8 cellular contexts compared by ENCODE assay signal in the genomic region with DNA sequence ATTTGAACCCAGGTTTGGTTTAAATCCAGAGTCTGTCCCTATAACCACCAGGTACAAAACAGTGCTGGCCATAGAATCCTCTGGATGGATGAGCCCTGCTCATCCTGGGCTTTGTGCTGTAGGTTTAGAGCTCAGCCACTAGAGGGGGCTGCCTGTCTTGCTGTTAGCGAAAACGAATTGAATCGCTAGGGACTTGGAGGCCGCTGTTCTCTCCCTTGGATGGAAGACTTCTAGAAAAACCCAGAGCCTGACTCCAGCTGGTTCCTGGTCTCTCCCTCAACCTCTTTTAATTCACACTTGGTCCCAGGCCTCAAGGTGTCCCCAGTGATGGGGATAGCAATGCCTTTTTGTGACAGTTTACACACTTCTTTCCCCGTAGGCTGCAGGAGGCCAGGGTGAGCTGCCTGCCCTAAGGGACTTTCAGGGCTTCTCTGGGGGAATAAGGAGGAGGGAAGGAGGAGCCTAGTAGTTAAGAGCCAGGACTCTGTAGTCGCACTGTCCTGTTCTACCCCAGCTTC. TPM values are rescaled to one million over a fixed set of nuclear protein-coding genes. Genes with fewer than 3 reads are reported as not detected.
DNase-seq lines count a peak whose midpoint lies in the region; ATAC-seq, FAIRE-seq and TF ChIP-seq lines count a peak whose summit lies in the region.

No MANE protein-coding gene starts in this region.

- H2BK12ac ChIP-seq in H1 (ENCODE audit: low read depth, low read length): no peak overlapping the region

- H3K18ac ChIP-seq in H1 (ENCODE audit: extremely low read depth, low read length): no peak overlapping the region

- no peak overlapping the region for H3K4me3 Mint-ChIP-seq in activated CD8-positive, alpha-beta T cell treated with anti-CD3 and anti-CD28 coated beads for 36 hours

- no peak for TF ChIP-seq EP300 in H1 (IDR thresholded peaks at IDR 0.05; ENCODE audit: borderline replicate concordance in 1 of 2, low read depth in 2 of 2, low read length in 2 of 2)

- no peak overlapping the region for H3K9ac ChIP-seq in H1 (replicated peaks in 1 of 4; ENCODE audit: extremely low read depth in 1 of 4, low read depth in 3 of 4, low read length in 3 of 4)

- TF ChIP-seq CTCF in activated CD8-positive, alpha-beta T cell treated with anti-CD3 and anti-CD28 coated beads for 36 hours (IDR thresholded peaks at IDR 0.05): peak; percentile 59
- peak; percentile 57 to 79 (median 74) for TF ChIP-seq CTCF in H1 (IDR thresholded peaks at IDR 0.05; ENCODE audit: control extremely low read depth in 1 of 3, insufficient read depth in 1 of 3, low read depth in 1 of 3, low read length in 3 of 3)

- CTCF ChIA-PET in activated CD8-positive, alpha-beta T cell treated with anti-CD3 and anti-CD28 coated beads for 36 hours (lab: Charles Lee): interaction anchor here (0.8 to 2.2 kb wide), 10 partner anchors 10 to 534 kb away, joined by 3 to 22 read pairs (median 4); a partner anchor contains a TSS
- CTCF ChIA-PET in H1 (lab: Charles Lee; ENCODE audit: partially characterized antibody): interaction anchor here (0.6 to 5.1 kb wide), 27 partner anchors 9 to 999 kb away, joined by 3 to 36 read pairs (median 4); a partner anchor contains a TSS

- no peak overlapping the region; the same call in 1 of the 2 replicates for H4K8ac ChIP-seq in H1 (ENCODE audit: extremely low read depth, insufficient read depth, low read length)

- no peaks in the 10 kb centered on the region for H3K36me3 ChIP-seq in ACC112 (ENCODE audit: insufficient read depth, low read length)
- H3K36me3 ChIP-seq in H1 (ENCODE audit: control insufficient read depth in 2 of 4, insufficient read depth in 4 of 4, low read length in 3 of 4): no peaks in the 10 kb centered on the region

- H3K9me3 Mint-ChIP-seq in activated CD8-positive, alpha-beta T cell treated with anti-CD3 and anti-CD28 coated beads for 36 hours: no peaks in the 10 kb centered on the region

- no peak for TF ChIP-seq POLR2A in H1 (IDR thresholded peaks at IDR 0.05; ENCODE audit: control extremely low read depth in 1 of 2, low read depth in 2 of 2, low read length in 2 of 2)

- no peaks in the 10 kb centered on the region for H3K23me2 ChIP-seq in H1 (ENCODE audit: low read depth, low read length)

- peak; percentile 78 for FAIRE-seq in H1 (lab: Jason Lieb, UNC)

- no peaks in the 10 kb centered on the region for H3K9me3 ChIP-seq in H1 (ENCODE audit: insufficient read depth in 2 of 2, low read depth in 1 of 2, low read length in 1 of 2)

- intact Hi-C loops in activated CD8-positive, alpha-beta T cell treated with anti-CD3 and anti-CD28 coated beads for 36 hours (cut with micrococcal nuclease): loop anchor here (10.0 kb wide), 1 partner anchor 530 kb away; no protein-coding TSS in a partner anchor

- no peaks in the 10 kb centered on the region for H3K79me2 ChIP-seq in ACC112 (ENCODE audit: control insufficient read depth, insufficient read depth, low read length, unreplicated experiment)
- H3K79me2 ChIP-seq in H1 (ENCODE audit: control insufficient read depth in 1 of 2, insufficient read depth in 2 of 2, low read length in 2 of 2): no peaks in the 10 kb centered on the region

- H2BK120ac ChIP-seq in H1 (replicated peaks; ENCODE audit: low read depth, low read length): no peak overlapping the region

- H2BK20ac ChIP-seq in H1 (ENCODE audit: low read length): no peak overlapping the region

- 11% methylated on average over 5 of the region's 6 CpGs; no CpG with 5 or more reads in 1 of the 2 experiments for whole genome bisulfite sequencing in H1 (ENCODE audit: extremely low coverage in 1 of 2, insufficient coverage in 1 of 2, insufficient read length in 1 of 2, insufficient replicate concordance in 2 of 2, low coverage in 1 of 2, low lambda C conversion rate in 2 of 2, missing lambda C conversion rate in 1 of 2), 2 experiments

- H3K79me1 ChIP-seq in H1 (ENCODE audit: low read depth, low read length): no peaks in the 10 kb centered on the region

- H4K5ac ChIP-seq in H1 (ENCODE audit: insufficient read length, low read depth, low read length): no peak overlapping the region

- no peak overlapping the region for H2BK5ac ChIP-seq in H1 (ENCODE audit: low read depth, low read length)

- H3K27me3 ChIP-seq in ACC112 (ENCODE audit: insufficient read depth, low read length): no peaks in the 10 kb centered on the region
- H3K27me3 ChIP-seq in H1 (replicated peaks in 1 of 4; ENCODE audit: control insufficient read depth in 3 of 4, extremely low read depth in 1 of 4, insufficient read depth in 3 of 4, low read length in 3 of 4): no peaks in the 10 kb centered on the region

- no peak overlapping the region for H3K56ac ChIP-seq in H1 (replicated peaks; ENCODE audit: insufficient read length, low read depth, low read length)

- no peak overlapping the region for H2BK15ac ChIP-seq in H1 (ENCODE audit: low read length)

- ATAC-seq in GM18502 (IDR thresholded peaks at IDR 0.05; ENCODE audit: poor library complexity, unreplicated experiment) (peak; percentile 83), HG03103 (IDR thresholded peaks at IDR 0.05; ENCODE audit: low read depth, unreplicated experiment) (peak; percentile 85)
- ATAC-seq in activated CD8-positive, alpha-beta T cell treated with anti-CD3 and anti-CD28 coated beads for 36 hours: peak; percentile 78
- ATAC-seq in stimulated activated naive CD8-positive, alpha-beta T cell treated with anti-CD3 and anti-CD28 coated beads, Interleukin-15, Interleukin-2, amounts not matched to agents 100 U/mL and 50 U/mL, for 24 hours: no peak

- no peak overlapping the region; a peak in 1 of 4 replicates for H3K4me2 ChIP-seq in H1 (ENCODE audit: insufficient read depth in 1 of 2, low read depth in 2 of 2, low read length in 2 of 2)

- H3K27me3 Mint-ChIP-seq in activated CD8-positive, alpha-beta T cell treated with anti-CD3 and anti-CD28 coated beads for 36 hours: peaks cover 3% of the 10 kb centered on the region

- peak overlapping the region; percentile 82 for H2AFZ ChIP-seq in ACC112 (ENCODE audit: low read length, unreplicated experiment)
- peak overlapping the region; percentile 85; the same call in 1 of the 2 replicates for H2AFZ ChIP-seq in H1 (ENCODE audit: low read length)

- peak; percentile 64 for DNase-seq in NCI-H226
- DNase-seq in activated CD8-positive, alpha-beta T cell treated with anti-CD3 and anti-CD28 coated beads for 36 hours: peak; percentile 44
- DNase-seq in H1 (ENCODE audit: low read depth in 1 of 2, low spot score in 2 of 2): peak; percentile 2 to 57
- peak; percentile 67 for DNase-seq in midbrain (lab: John Stamatoyannopoulos, UW)
- peak; percentile 46 for DNase-seq in stimulated activated naive CD8-positive, alpha-beta T cell treated with anti-CD3 and anti-CD28 coated beads, Interleukin-15, Interleukin-2, amounts not matched to agents 100 U/mL and 50 U/mL, for 24 hours

- H3K4me3 ChIP-seq in ACC112 (ENCODE audit: low read depth, low read length): no peak overlapping the region
- H3K4me3 ChIP-seq in H1 (ENCODE audit: extremely low read depth in 1 of 4, insufficient read depth in 2 of 4, low read depth in 3 of 4, low read length in 4 of 4): no peak overlapping the region

- H3K27ac Mint-ChIP-seq in activated CD8-positive, alpha-beta T cell treated with anti-CD3 and anti-CD28 coated beads for 36 hours: no peak overlapping the region

- no peak overlapping the region for H3K4ac ChIP-seq in H1 (replicated peaks; ENCODE audit: insufficient read length, low read depth, low read length)

- H3K14ac ChIP-seq in H1 (ENCODE audit: insufficient read length): no peak overlapping the region

- H3K4me1 Mint-ChIP-seq in activated CD8-positive, alpha-beta T cell treated with anti-CD3 and anti-CD28 coated beads for 36 hours (ENCODE audit: low read depth): no peaks in the 10 kb centered on the region

- no peak overlapping the region for H2AK5ac ChIP-seq in H1 (ENCODE audit: low read depth, low read length)

- no peak overlapping the region for H3K23ac ChIP-seq in H1 (ENCODE audit: insufficient read length)

- POLR2A ChIA-PET in activated CD8-positive, alpha-beta T cell treated with anti-CD3 and anti-CD28 coated beads for 36 hours (lab: Charles Lee): no interaction called here
- POLR2A ChIA-PET in H1 (lab: Charles Lee; ENCODE audit: partially characterized antibody): no interaction called here

- peaks cover 35% of the 10 kb centered on the region for H3K4me1 ChIP-seq in ACC112 (ENCODE audit: control insufficient read depth, insufficient read depth, low read length, unreplicated experiment)
- H3K4me1 ChIP-seq in H1 (replicated peaks in 1 of 4; ENCODE audit: control insufficient read depth in 3 of 4, insufficient read depth in 4 of 4, low read length in 3 of 4): no peaks in the 10 kb centered on the region; a peak in 1 of 7 replicates

- H3K36me3 Mint-ChIP-seq in activated CD8-positive, alpha-beta T cell treated with anti-CD3 and anti-CD28 coated beads for 36 hours (ENCODE audit: low read depth): no peaks in the 10 kb centered on the region

- TF ChIP-seq RAD21 in H1 (IDR thresholded peaks at IDR 0.05 in 1 of 2, conservative IDR thresholded peaks at IDR 0.05 in 1 of 2; ENCODE audit: low read depth in 2 of 2, low read length in 2 of 2): peak; percentile 84 to 86

- H4K91ac ChIP-seq in H1 (replicated peaks; ENCODE audit: insufficient read length, low read length): no peak overlapping the region

- peak overlapping the region; percentile 64 for H3K27ac ChIP-seq in ACC112 (ENCODE audit: low read depth, low read length)
- H3K27ac ChIP-seq in H1 (ENCODE audit: low read depth, low read length): no peak overlapping the region

- H4K20me1 ChIP-seq in H1 (replicated peaks in 1 of 2; ENCODE audit: control insufficient read depth in 1 of 2, insufficient read depth in 2 of 2, low read length in 2 of 2): no peaks in the 10 kb centered on the region

RNA-seq across cellular contexts. Expression of a gene that starts 8.7 kb away (rescaled TPM):
- total RNA-seq in activated CD8-positive, alpha-beta T cell treated with anti-CD3 and anti-CD28 coated beads for 36 hours: not detected
- not detected in 2 replicates for total RNA-seq in H1 (2021; fragmentation: NEBNext Ultra II Directional; extraction: Animal tissue kit (Norgen Biotek cat#: 25700))
- polyA plus RNA-seq in H1 (2011; rRNA removed): not detected in 2 replicates
- polyA plus RNA-seq in H1 (2011; cell fraction: cytosol; rRNA removed): not detected
- polyA plus RNA-seq in H1 (2011; cell fraction: nucleus; rRNA removed): not detected
- polyA plus RNA-seq in H1 (2012, experiment 1 of 2): not detected in 4 replicates
- polyA plus RNA-seq in H1 (2012, experiment 2 of 2): not detected
- not detected for polyA plus RNA-seq in H1 (2013, experiment 1 of 2)
- polyA plus RNA-seq in H1 (2013, experiment 2 of 2): not detected
- not detected in 2 replicates for polyA minus RNA-seq in H1 (2011; rRNA and poly(A)+ RNA removed)
- not detected for polyA minus RNA-seq in H1 (2011; cell fraction: cytosol; rRNA and poly(A)+ RNA removed)
- polyA minus RNA-seq in H1 (2011; cell fraction: nucleus; rRNA and poly(A)+ RNA removed): not detected

RNA-seq across cellular contexts. Expression of a gene that starts 25.8 kb away (rescaled TPM):
- total RNA-seq in activated CD8-positive, alpha-beta T cell treated with anti-CD3 and anti-CD28 coated beads for 36 hours: not detected
- total RNA-seq in H1 (2021; fragmentation: NEBNext Ultra II Directional; extraction: Animal tissue kit (Norgen Biotek cat#: 25700)): not detected in 2 replicates
- 0.02 TPM in 1 of 2 replicates, not detected in the other for polyA plus RNA-seq in H1 (2011; rRNA removed)
- polyA plus RNA-seq in H1 (2011; cell fraction: cytosol; rRNA removed): not detected
- polyA plus RNA-seq in H1 (2011; cell fraction: nucleus; rRNA removed): not detected
- not detected in 4 replicates for polyA plus RNA-seq in H1 (2012, experiment 1 of 2)
- polyA plus RNA-seq in H1 (2012, experiment 2 of 2): not detected
- polyA plus RNA-seq in H1 (2013, experiment 1 of 2): not detected
- polyA plus RNA-seq in H1 (2013, experiment 2 of 2): not detected
- not detected in 2 replicates for polyA minus RNA-seq in H1 (2011; rRNA and poly(A)+ RNA removed)
- not detected for polyA minus RNA-seq in H1 (2011; cell fraction: cytosol; rRNA and poly(A)+ RNA removed)
- polyA minus RNA-seq in H1 (2011; cell fraction: nucleus; rRNA and poly(A)+ RNA removed): not detected
